1 cellular context compared by ENCODE assay signal in genomic region chr7:129832282-129832681, GRCh38.
TF ChIP-seq lines count a peak whose summit lies in the region.

No MANE protein-coding gene starts in this region.

TF ChIP-seq in SK-N-SH, 30 proteins besides CTCF, POLR2A, EP300 and RAD21 (continued from another document):
- TF ChIP-seq RCOR1 (IDR thresholded peaks at IDR 0.05; ENCODE audit: low read length) (no peak), USF1 (IDR thresholded peaks at IDR 0.05; ENCODE audit: borderline replicate concordance, low read depth) (no peak), MXI1 (IDR thresholded peaks at IDR 0.05; ENCODE audit: low read depth, low read length) (no peak), SIN3A (IDR thresholded peaks at IDR 0.05; ENCODE audit: borderline replicate concordance, low read depth, low read length) (no peak), GATA2 (CRISPR knock-in tag; IDR thresholded peaks at IDR 0.05) (peak; percentile 20; the same call in 1 of the 2 replicates)
